ENCODE assay signal across 17 cellular contexts in genomic region chr13:38606697-38607096, GRCh38.
DNase-seq lines count a peak whose midpoint lies in the region; ATAC-seq and TF ChIP-seq lines count a peak whose summit lies in the region.
"Had no signal": no experiment of that assay in that cellular context is flagged by ENCODE, and none has a peak within 500 bp of the region (broad histone marks: within the 10 kb centered on the region; RNA-seq: fewer than 3 reads in every experiment).

No MANE protein-coding gene starts in this region.

- ATAC-seq in WTC11 = peak; percentile 55
- peak; percentile 36 for ATAC-seq in stimulated activated memory B cell treated with anti-CD40 and anti-IgM and Interleukin-4, amounts not matched to agents 10 μg/mL and 1 μg/mL and 100 μg/mL, for 72 hours
- ATAC-seq in GM21526 (IDR thresholded peaks at IDR 0.05; ENCODE audit: low FRiP score, unreplicated experiment) = no peak
- ATAC-seq in upper lobe of left lung (ENCODE audit: low FRiP score in 2 of 2) = no peak
- ATAC-seq: A549; CD8-positive, alpha-beta T cell; K562 had no signal

- no peak for TF ChIP-seq EP300 in upper lobe of left lung (IDR thresholded peaks at IDR 0.05)

- H3K9me3 ChIP-seq in HUES48 (ENCODE audit: control insufficient read depth, insufficient read depth, low read length) (no peaks in the 10 kb centered on the region), iPS-15b (ENCODE audit: control insufficient read depth, insufficient read depth, low read length) (no peaks in the 10 kb centered on the region), upper lobe of left lung (no peaks in the 10 kb centered on the region)
- H3K9me3 ChIP-seq: A549, Caco-2 had no signal

- H3K27me3 Mint-ChIP-seq in WTC11 (ENCODE audit: low read depth) = no peaks in the 10 kb centered on the region; the same call in 1 of the 2 replicates
- H3K27me3 Mint-ChIP-seq in stimulated activated memory B cell treated with anti-CD40 and anti-IgM and Interleukin-4, amounts not matched to agents 10 μg/mL and 1 μg/mL and 100 μg/mL, for 72 hours = no peaks in the 10 kb centered on the region
- H3K27me3 Mint-ChIP-seq in activated CD4-positive, alpha-beta T cell treated with anti-CD3 and anti-CD28 coated beads, Interleukin-2, amount 10 ng/mL, durations not matched to agents 7 days and 5 days = peaks cover 4% of the 10 kb centered on the region

- POLR2A ChIA-PET in WTC11 (lab: Charles Lee) = no interaction called here
- POLR2A ChIA-PET in activated CD4-positive, alpha-beta T cell treated with anti-CD3 and anti-CD28 coated beads, Interleukin-2, amount 10 ng/mL, durations not matched to agents 7 days and 5 days (lab: Charles Lee) = no interaction called here

- H3K27me3 ChIP-seq in HUES48 (ENCODE audit: control insufficient read depth, insufficient read depth, low read length) = no peaks in the 10 kb centered on the region
- H3K27me3 ChIP-seq in iPS-15b (ENCODE audit: control insufficient read depth, insufficient read depth, low read length) = no peaks in the 10 kb centered on the region
- no peaks in the 10 kb centered on the region for H3K27me3 ChIP-seq in upper lobe of left lung

- peak overlapping the region; percentile 83 for H3K27ac Mint-ChIP-seq in WTC11
- H3K27ac Mint-ChIP-seq in stimulated activated memory B cell treated with anti-CD40 and anti-IgM and Interleukin-4, amounts not matched to agents 10 μg/mL and 1 μg/mL and 100 μg/mL, for 72 hours = no peak overlapping the region
- H3K27ac Mint-ChIP-seq in activated CD4-positive, alpha-beta T cell treated with anti-CD3 and anti-CD28 coated beads, Interleukin-2, amount 10 ng/mL, durations not matched to agents 7 days and 5 days = no peak overlapping the region
- H3K27ac Mint-ChIP-seq: CD14-positive monocyte; CD8-positive, alpha-beta T cell had no signal

- H3K4me1 ChIP-seq in HUES48 (ENCODE audit: control insufficient read depth, insufficient read depth, low read length) = peaks cover 21% of the 10 kb centered on the region
- H3K4me1 ChIP-seq in iPS-15b (ENCODE audit: control insufficient read depth, insufficient read depth, low read length) = peaks cover 10% of the 10 kb centered on the region
- H3K4me1 ChIP-seq in upper lobe of left lung = no peaks in the 10 kb centered on the region
- H3K4me1 ChIP-seq: A549, Caco-2 had no signal

- no peak for TF ChIP-seq POLR2A in upper lobe of left lung (IDR thresholded peaks at IDR 0.05)

- H3K27ac ChIP-seq in HUES48 (ENCODE audit: low read depth, low read length) (peak overlapping the region; percentile 79), upper lobe of left lung (no peak overlapping the region)
- H3K27ac ChIP-seq: A549, GM23248 had no signal

- H3K4me3 ChIP-seq in HUES48 (ENCODE audit: low read depth, low read length) (no peak overlapping the region), iPS-15b (ENCODE audit: low read depth, low read length) (no peak overlapping the region), upper lobe of left lung (no peak overlapping the region)
- H3K4me3 ChIP-seq: A549, GM23248, K562 had no signal

- H3K36me3 ChIP-seq in HUES48 (ENCODE audit: control insufficient read depth, insufficient read depth, low read length) (no peaks in the 10 kb centered on the region), iPS-15b (ENCODE audit: control insufficient read depth, insufficient read depth, low read length) (no peaks in the 10 kb centered on the region), upper lobe of left lung (no peaks in the 10 kb centered on the region)

- no peak overlapping the region for H3K4me3 Mint-ChIP-seq in WTC11
- no peak overlapping the region for H3K4me3 Mint-ChIP-seq in stimulated activated memory B cell treated with anti-CD40 and anti-IgM and Interleukin-4, amounts not matched to agents 10 μg/mL and 1 μg/mL and 100 μg/mL, for 72 hours
- H3K4me3 Mint-ChIP-seq in activated CD4-positive, alpha-beta T cell treated with anti-CD3 and anti-CD28 coated beads, Interleukin-2, amount 10 ng/mL, durations not matched to agents 7 days and 5 days = no peak overlapping the region
- H3K4me3 Mint-ChIP-seq: CD14-positive monocyte; CD8-positive, alpha-beta T cell; H9 had no signal

- H3K9ac ChIP-seq in HUES48 (ENCODE audit: low read depth, low read length) = no peak overlapping the region
- H3K9ac ChIP-seq in iPS-15b (ENCODE audit: low read depth, low read length) = peak overlapping the region; percentile 50
- H3K9ac ChIP-seq: GM23248 had no signal

- WGBS in upper lobe of left lung, 2 donors = 82 to 84% methylated on average over 1 of the region's 1 CpG

- TF ChIP-seq CTCF in WTC11 (IDR thresholded peaks at IDR 0.05) (no peak), upper lobe of left lung (IDR thresholded peaks at IDR 0.05) (no peak)

- peaks cover 22% of the 10 kb centered on the region for H3K4me1 Mint-ChIP-seq in WTC11
- H3K4me1 Mint-ChIP-seq in stimulated activated memory B cell treated with anti-CD40 and anti-IgM and Interleukin-4, amounts not matched to agents 10 μg/mL and 1 μg/mL and 100 μg/mL, for 72 hours = no peaks in the 10 kb centered on the region
- no peaks in the 10 kb centered on the region for H3K4me1 Mint-ChIP-seq in activated CD4-positive, alpha-beta T cell treated with anti-CD3 and anti-CD28 coated beads, Interleukin-2, amount 10 ng/mL, durations not matched to agents 7 days and 5 days
- H3K4me1 Mint-ChIP-seq: CD14-positive monocyte had no signal

- no peaks in the 10 kb centered on the region for H3K9me3 Mint-ChIP-seq in WTC11
- peaks cover 4% of the 10 kb centered on the region for H3K9me3 Mint-ChIP-seq in stimulated activated memory B cell treated with anti-CD40 and anti-IgM and Interleukin-4, amounts not matched to agents 10 μg/mL and 1 μg/mL and 100 μg/mL, for 72 hours
- no peaks in the 10 kb centered on the region for H3K9me3 Mint-ChIP-seq in activated CD4-positive, alpha-beta T cell treated with anti-CD3 and anti-CD28 coated beads, Interleukin-2, amount 10 ng/mL, durations not matched to agents 7 days and 5 days
- H3K9me3 Mint-ChIP-seq: CD8-positive, alpha-beta T cell; H9 had no signal

- H3K36me3 Mint-ChIP-seq in WTC11 = no peaks in the 10 kb centered on the region
- H3K36me3 Mint-ChIP-seq in stimulated activated memory B cell treated with anti-CD40 and anti-IgM and Interleukin-4, amounts not matched to agents 10 μg/mL and 1 μg/mL and 100 μg/mL, for 72 hours = no peaks in the 10 kb centered on the region
- no peaks in the 10 kb centered on the region for H3K36me3 Mint-ChIP-seq in activated CD4-positive, alpha-beta T cell treated with anti-CD3 and anti-CD28 coated beads, Interleukin-2, amount 10 ng/mL, durations not matched to agents 7 days and 5 days (ENCODE audit: low read depth)
- H3K36me3 Mint-ChIP-seq: CD14-positive monocyte; CD8-positive, alpha-beta T cell had no signal

- DNase-seq in WTC11 (ENCODE audit: low spot score) (no peak), ecto neural progenitor cell (ENCODE audit: low spot score) (no peak), upper lobe of left lung (no peak)
- no peak for DNase-seq in activated CD4-positive, alpha-beta T cell treated with anti-CD3 and anti-CD28 coated beads, Interleukin-2, amount 10 ng/mL, durations not matched to agents 7 days and 5 days
- DNase-seq: Caco-2; CD8-positive, alpha-beta T cell; DND-41; GF-D8; H9 had no signal

- CTCF ChIA-PET in WTC11 (lab: Charles Lee) = interaction anchor here (1.0 kb wide), 1 partner anchor 80 kb away, joined by 3 read pairs; the partner anchor contains the start of gene FREM2
- CTCF ChIA-PET in activated CD4-positive, alpha-beta T cell treated with anti-CD3 and anti-CD28 coated beads, Interleukin-2, amount 10 ng/mL, durations not matched to agents 7 days and 5 days (lab: Charles Lee) = interaction anchor here (0.6 kb wide), 1 partner anchor 122 kb away, joined by 3 read pairs; no protein-coding TSS in a partner anchor

TF ChIP-seq in WTC11, 78 proteins besides CTCF, POLR2A, EP300 and RAD21 (continues in another document):
- TF ChIP-seq ATF2 (CRISPR knock-in tag; IDR thresholded peaks at IDR 0.05; ENCODE audit: borderline replicate concordance, low read depth) (no peak), ZBTB21 (CRISPR knock-in tag; IDR thresholded peaks at IDR 0.05; ENCODE audit: borderline replicate concordance) (no peak), AR (CRISPR knock-in tag; IDR thresholded peaks at IDR 0.05) (no peak), GRHL2 (CRISPR knock-in tag; IDR thresholded peaks at IDR 0.05; ENCODE audit: insufficient replicate concordance, severe bottlenecking) (no peak), NFYB (CRISPR knock-in tag; conservative IDR thresholded peaks at IDR 0.05; ENCODE audit: low read depth) (no peak), NR1H2 (CRISPR knock-in tag; IDR thresholded peaks at IDR 0.05) (no peak), RORB (CRISPR knock-in tag; IDR thresholded peaks at IDR 0.05) (no peak), SMAD3 (CRISPR knock-in tag; IDR thresholded peaks at IDR 0.05; ENCODE audit: borderline replicate concordance) (no peak)

Comparison
In these comparisons a context has a peak if more than half of its experiments do, and no peak if none do; other contexts are left out.
1. ATAC-seq: peak in WTC11 (single experiment) and stimulated activated memory B cell treated with anti-CD40 and anti-IgM and Interleukin-4, amounts not matched to agents 10 μg/mL and 1 μg/mL and 100 μg/mL, for 72 hours (single experiment); none in GM21526 (single experiment) and upper lobe of left lung (0 of 2).